8 cellular contexts compared by ENCODE assay signal in the genomic region with DNA sequence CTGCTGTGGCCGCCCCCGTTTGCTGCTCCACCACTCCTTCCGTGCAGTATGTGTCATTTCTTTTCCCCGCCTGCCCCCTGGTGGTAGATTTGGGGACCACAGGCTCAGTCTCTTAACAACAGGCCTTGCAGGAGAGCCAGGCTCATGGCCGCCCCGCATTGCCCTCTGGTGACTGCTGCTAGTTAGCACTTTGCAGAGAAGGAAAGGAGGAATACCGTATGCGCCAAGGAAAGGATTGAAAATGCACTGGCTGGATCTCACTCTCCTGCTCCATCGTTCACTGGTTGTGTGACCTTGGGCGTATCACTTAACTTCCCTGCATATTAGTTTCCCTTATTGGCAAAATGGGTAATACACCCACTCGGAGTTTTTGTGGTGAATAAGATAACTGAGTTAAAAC. TPM values are rescaled to one million over a fixed set of nuclear protein-coding genes. Genes with fewer than 3 reads are reported as not detected.
DNase-seq lines count a peak whose midpoint lies in the region; ATAC-seq and TF ChIP-seq lines count a peak whose summit lies in the region.

No MANE protein-coding gene starts in this region.

- H3K4me3 Mint-ChIP-seq in CD14-positive monocyte = no peak overlapping the region

- no peaks in the 10 kb centered on the region for H3K36me3 Mint-ChIP-seq in CD14-positive monocyte

- TF ChIP-seq CTCF in CD14-positive monocyte (IDR thresholded peaks at IDR 0.05) = peak; percentile 98

- peak; percentile 89 for DNase-seq in CD14-positive monocyte (ENCODE audit: low spot score)
- peak; percentile 93 for DNase-seq in NCI-H460 (ENCODE audit: extremely low read depth, low read depth)
- peak; percentile 94 for DNase-seq in activated CD4-positive, CD25-positive, alpha-beta regulatory T cell treated with anti-CD3 and anti-CD28 coated beads, Interleukin-2, amount 50 U/mL, for 16 hours (ENCODE audit: low read depth, low spot score)
- DNase-seq in caudate nucleus (lab: John Stamatoyannopoulos, UW) = peak; percentile 5 to 100 (median 91)
- DNase-seq in kidney glomerular epithelial cell (lab: John Stamatoyannopoulos, UW) = peak; percentile 97
- DNase-seq in stimulated activated CD4-positive, alpha-beta T cell treated with anti-CD3 and anti-CD28 coated beads, Interleukin-2, amount 100 ng/mL, for 48 hours = peak; percentile 98 to 100

- intact Hi-C loops in CD14-positive monocyte (cut with micrococcal nuclease) = loop anchor here in 1 of 2 donors (5.0 kb wide), 1 partner anchor 180 kb away; no protein-coding TSS in a partner anchor

- no peak overlapping the region for H3K27ac Mint-ChIP-seq in CD14-positive monocyte

- peaks cover 0 to 9% (median 0%) of the 10 kb centered on the region in 7 donors for H3K9me3 Mint-ChIP-seq in CD14-positive monocyte

- H3K27ac ChIP-seq in caudate nucleus (ENCODE audit: low read depth, low read length) = no peak overlapping the region

- H3K4me1 Mint-ChIP-seq in CD14-positive monocyte = peaks cover 10% of the 10 kb centered on the region

- ATAC-seq in GM19372 (IDR thresholded peaks at IDR 0.05; ENCODE audit: low read depth, unreplicated experiment) (peak; percentile 100), HG03442 (IDR thresholded peaks at IDR 0.05; ENCODE audit: unreplicated experiment) (peak; percentile 99)

- H3K27me3 Mint-ChIP-seq in CD14-positive monocyte (ENCODE audit: low read depth in 3 of 3) = peaks cover 5 to 17% (median 17%) of the 10 kb centered on the region in 3 donors

RNA-seq across cellular contexts. Expression of a gene that starts 39.3 kb away (rescaled TPM):
- 1 to 10 TPM; 4.1 to 5.8 TPM for polyA plus RNA-seq in CD14-positive monocyte
- total RNA-seq in NCI-H460 (2014; rRNA removed; shearing (Covaris generic)) = 5.1 and 5.8 TPM in 2 replicates
- polyA plus RNA-seq in NCI-H460 (2014; cell fraction: nucleus; rRNA removed) = 5.1 and 7.3 TPM in 2 replicates
